Comparison of ENCODE assay signal across 1 cellular context in genomic region chr1:185567006-185567405, GRCh38.
TF ChIP-seq lines count a peak whose summit lies in the region.

No MANE protein-coding gene starts in this region.

TF ChIP-seq in SK-N-SH, 30 proteins besides CTCF, POLR2A, EP300 and RAD21 (continued from another document):
- TF ChIP-seq, protein P1, sequence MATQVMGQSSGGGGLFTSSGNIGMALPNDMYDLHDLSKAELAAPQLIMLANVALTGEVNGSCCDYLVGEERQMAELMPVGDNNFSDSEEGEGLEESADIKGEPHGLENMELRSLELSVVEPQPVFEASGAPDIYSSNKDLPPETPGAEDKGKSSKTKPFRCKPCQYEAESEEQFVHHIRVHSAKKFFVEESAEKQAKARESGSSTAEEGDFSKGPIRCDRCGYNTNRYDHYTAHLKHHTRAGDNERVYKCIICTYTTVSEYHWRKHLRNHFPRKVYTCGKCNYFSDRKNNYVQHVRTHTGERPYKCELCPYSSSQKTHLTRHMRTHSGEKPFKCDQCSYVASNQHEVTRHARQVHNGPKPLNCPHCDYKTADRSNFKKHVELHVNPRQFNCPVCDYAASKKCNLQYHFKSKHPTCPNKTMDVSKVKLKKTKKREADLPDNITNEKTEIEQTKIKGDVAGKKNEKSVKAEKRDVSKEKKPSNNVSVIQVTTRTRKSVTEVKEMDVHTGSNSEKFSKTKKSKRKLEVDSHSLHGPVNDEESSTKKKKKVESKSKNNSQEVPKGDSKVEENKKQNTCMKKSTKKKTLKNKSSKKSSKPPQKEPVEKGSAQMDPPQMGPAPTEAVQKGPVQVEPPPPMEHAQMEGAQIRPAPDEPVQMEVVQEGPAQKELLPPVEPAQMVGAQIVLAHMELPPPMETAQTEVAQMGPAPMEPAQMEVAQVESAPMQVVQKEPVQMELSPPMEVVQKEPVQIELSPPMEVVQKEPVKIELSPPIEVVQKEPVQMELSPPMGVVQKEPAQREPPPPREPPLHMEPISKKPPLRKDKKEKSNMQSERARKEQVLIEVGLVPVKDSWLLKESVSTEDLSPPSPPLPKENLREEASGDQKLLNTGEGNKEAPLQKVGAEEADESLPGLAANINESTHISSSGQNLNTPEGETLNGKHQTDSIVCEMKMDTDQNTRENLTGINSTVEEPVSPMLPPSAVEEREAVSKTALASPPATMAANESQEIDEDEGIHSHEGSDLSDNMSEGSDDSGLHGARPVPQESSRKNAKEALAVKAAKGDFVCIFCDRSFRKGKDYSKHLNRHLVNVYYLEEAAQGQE (IDR thresholded peaks at IDR 0.05; ENCODE audit: low read depth, low read length) = no peak
